ENCODE assay signal across 23 cellular contexts in genomic region chr10:28317735-28318134, GRCh38. TPM values are rescaled to one million over a fixed set of nuclear protein-coding genes. Genes with fewer than 3 reads are reported as not detected.
A peak's percentile ranks its signal among the peaks of the same experiment; 100 is the strongest.
DNase-seq lines count a peak whose midpoint lies in the region; ATAC-seq and TF ChIP-seq lines count a peak whose summit lies in the region.
"Had no signal": no experiment of that assay in that cellular context is flagged by ENCODE, and none has a peak within 500 bp of the region (broad histone marks: within the 10 kb centered on the region; RNA-seq: fewer than 3 reads in every experiment).

No MANE protein-coding gene starts in this region.

- H3K79me2 ChIP-seq in GM23248 (ENCODE audit: insufficient read depth) = no peaks in the 10 kb centered on the region

- no peaks in the 10 kb centered on the region for H3K27me3 Mint-ChIP-seq in osteocyte (ENCODE audit: unreplicated experiment)
- H3K27me3 Mint-ChIP-seq: CD4-positive, alpha-beta T cell had no signal

- H3K4me1 Mint-ChIP-seq in osteocyte (ENCODE audit: unreplicated experiment) = peaks cover 25% of the 10 kb centered on the region

- H3K27ac ChIP-seq in BLaER1 (no peak overlapping the region), GM23248 (no peak overlapping the region), psoas muscle (no peak overlapping the region), ovary (no peak overlapping the region)
- H3K27ac ChIP-seq: A549, Peyer's patch, SJSA1 had no signal

- no peak overlapping the region for H2AFZ ChIP-seq in GM23248

- no peaks in the 10 kb centered on the region for H3K36me3 Mint-ChIP-seq in osteocyte (ENCODE audit: unreplicated experiment)

- TF ChIP-seq CTCF in psoas muscle (IDR thresholded peaks at IDR 0.05) (no peak), osteocyte (IDR thresholded peaks at IDR 0.05) (no peak), ovary (IDR thresholded peaks at IDR 0.05) (no peak)

- H3K9me2 ChIP-seq in GM23248 (ENCODE audit: insufficient read depth) = no peaks in the 10 kb centered on the region

- no peak overlapping the region for H3K9ac ChIP-seq in BLaER1
- H3K9ac ChIP-seq in GM23248 = no peak overlapping the region

- H3K36me3 ChIP-seq in BLaER1 (no peaks in the 10 kb centered on the region), GM23248 (ENCODE audit: low read depth) (no peaks in the 10 kb centered on the region), psoas muscle (ENCODE audit: insufficient read depth in 1 of 2, low read depth in 1 of 2) (no peaks in the 10 kb centered on the region), ovary (no peaks in the 10 kb centered on the region)
- H3K36me3 ChIP-seq: Peyer's patch, SJSA1 had no signal

- no peaks in the 10 kb centered on the region for H3F3A ChIP-seq in GM23248 (ENCODE audit: insufficient read depth)

- H3K4me1 ChIP-seq in BLaER1 (peaks cover 28% of the 10 kb centered on the region), GM23248 (ENCODE audit: insufficient read depth) (peaks cover 3% of the 10 kb centered on the region; the same call in 1 of the 2 replicates), psoas muscle (peaks cover 12% of the 10 kb centered on the region), ovary (ENCODE audit: insufficient read depth) (no peaks in the 10 kb centered on the region)
- H3K4me1 ChIP-seq: A549, Peyer's patch, SJSA1 had no signal

- no peak overlapping the region for H3K27ac Mint-ChIP-seq in osteocyte (ENCODE audit: unreplicated experiment)
- H3K27ac Mint-ChIP-seq: CD4-positive, alpha-beta T cell had no signal

- H3K4me3 ChIP-seq in BLaER1 = no peak overlapping the region
- no peak overlapping the region for H3K4me3 ChIP-seq in GM23248
- H3K4me3 ChIP-seq in psoas muscle = no peak overlapping the region
- no peak overlapping the region for H3K4me3 ChIP-seq in ovary
- H3K4me3 ChIP-seq: A549, Peyer's patch, SJSA1 had no signal

- H3K27me3 ChIP-seq in BLaER1 = no peaks in the 10 kb centered on the region
- peaks cover 27% of the 10 kb centered on the region for H3K27me3 ChIP-seq in GM23248 (replicated peaks; ENCODE audit: insufficient read depth)
- no peaks in the 10 kb centered on the region for H3K27me3 ChIP-seq in psoas muscle (ENCODE audit: insufficient read depth in 3 of 3, low read length in 2 of 3)
- H3K27me3 ChIP-seq in ovary = no peaks in the 10 kb centered on the region
- H3K27me3 ChIP-seq: Peyer's patch had no signal

- ATAC-seq in psoas muscle = peak in 3 of 4 donors; percentile 62 to 73 (median 71)
- ATAC-seq: A549 had no signal

- H3K9me3 Mint-ChIP-seq in osteocyte (ENCODE audit: unreplicated experiment) = no peaks in the 10 kb centered on the region
- H3K9me3 Mint-ChIP-seq: CD4-positive, alpha-beta T cell had no signal

- 2 to 3% methylated on average over 7 of the region's 7 CpGs for WGBS in GM23248 (ENCODE audit: low coverage in 1 of 2, low lambda C conversion rate in 2 of 2, missing lambda C conversion rate in 2 of 2), 2 experiments
- WGBS in psoas muscle, 3 donors = 35 to 46% (median 38%) methylated on average over 7 of the region's 7 CpGs
- WGBS in ovary, 3 donors = 75 to 80% (median 78%) methylated on average over 7 of the region's 7 CpGs

- no peak overlapping the region for H3K4me3 Mint-ChIP-seq in osteocyte (ENCODE audit: unreplicated experiment)
- H3K4me3 Mint-ChIP-seq: CD4-positive, alpha-beta T cell had no signal

- TF ChIP-seq EP300 in ovary (IDR thresholded peaks at IDR 0.05) = no peak

- intact Hi-C loops in psoas muscle (cut with DNase I) (no loop called here), ovary (cut with DNase I) (no loop called here)

- H3K4me2 ChIP-seq in BLaER1 (peak overlapping the region; percentile 42), GM23248 (ENCODE audit: unreplicated experiment) (no peak overlapping the region)
- H3K4me2 ChIP-seq: A549 had no signal

- H3K9me3 ChIP-seq in BLaER1 (no peaks in the 10 kb centered on the region), GM23248 (ENCODE audit: low read depth) (no peaks in the 10 kb centered on the region), psoas muscle (no peaks in the 10 kb centered on the region), ovary (no peaks in the 10 kb centered on the region)
- H3K9me3 ChIP-seq: A549, Peyer's patch, SJSA1 had no signal

- no peaks in the 10 kb centered on the region for H4K20me1 ChIP-seq in BLaER1
- H4K20me1 ChIP-seq in GM23248 (ENCODE audit: insufficient read depth) = no peaks in the 10 kb centered on the region

- DNase-seq in GM23248 = peak; percentile 35
- peak; percentile 73 for DNase-seq in cerebellum (ENCODE audit: low spot score)
- no peak for DNase-seq in psoas muscle
- DNase-seq in cortex of kidney (lab: John Stamatoyannopoulos, UW) = no peak
- no peak for DNase-seq in NCI-H82 treated with DMSO at 0.1 percent for 48 hours (lab: John Stamatoyannopoulos, UW; ENCODE audit: unreplicated experiment)
- DNase-seq in osteocyte (ENCODE audit: extremely low spot score, unreplicated experiment) = no peak
- no peak for DNase-seq in ovary
- DNase-seq: CD4-positive, alpha-beta T cell; COR-L47; DMS 273 treated with DMSO at 0.1 percent for 48 hours; DMS79 treated with DMSO at 0.1 percent for 48 hours; GDM1; Karpas-422; NCI-H1092 treated with DMSO at 0.1 percent for 48 hours; NCI-H1436 treated with DMSO at 0.1 percent for 48 hours; NCI-H1930; NCI-H226; NCI-H510A treated with DMSO at 0.1 percent for 48 hours; NCI-H774; Peyer's patch had no signal

- TF ChIP-seq POLR2A in ovary (IDR thresholded peaks at IDR 0.05) = no peak

- in situ Hi-C loops in GM23248 (cut with MboI) = no loop called here

RNA-seq across cellular contexts. Expression of gene MPP7, which starts 14.9 kb away (rescaled TPM):
- total RNA-seq in GM23248 (2014; rRNA removed; shearing (Covaris generic)) = 0.65 TPM in 1 of 2 replicates, not detected in the other
- 0.09 and 0.35 TPM in 2 replicates for polyA plus RNA-seq in GM23248 (2016; fragmentation: Nextera tagmentation; extraction: Ambion mirVana)
- 5.6 TPM for total RNA-seq in cerebellum
- total RNA-seq in psoas muscle = 10 to 100 TPM; 11.3 to 12.5 (median 12.3) TPM
- 1 to 10 TPM; 2.3 to 6.5 (median 6.5) TPM for polyA plus RNA-seq in psoas muscle
- total RNA-seq in osteocyte = 37.4 and 41.9 TPM in 2 replicates
- total RNA-seq in ovary = 10 to 100 TPM in 3 of 7 donors, 1 to 10 TPM in 4; 2.2 to 13.3 (median 9.3) TPM
- polyA plus RNA-seq in ovary = 1 to 10 TPM; 2.3 to 7.5 TPM

Comparison
In these comparisons a context has a peak if more than half of its experiments do, and no peak if none do; other contexts are left out.
1. DNase-seq: peak in GM23248 (single experiment) and cerebellum (single experiment); none in psoas muscle (0 of 2), cortex of kidney (single experiment), NCI-H82 treated with DMSO at 0.1 percent for 48 hours (single experiment), osteocyte (single experiment) and ovary (0 of 5).